In the genomic region with DNA sequence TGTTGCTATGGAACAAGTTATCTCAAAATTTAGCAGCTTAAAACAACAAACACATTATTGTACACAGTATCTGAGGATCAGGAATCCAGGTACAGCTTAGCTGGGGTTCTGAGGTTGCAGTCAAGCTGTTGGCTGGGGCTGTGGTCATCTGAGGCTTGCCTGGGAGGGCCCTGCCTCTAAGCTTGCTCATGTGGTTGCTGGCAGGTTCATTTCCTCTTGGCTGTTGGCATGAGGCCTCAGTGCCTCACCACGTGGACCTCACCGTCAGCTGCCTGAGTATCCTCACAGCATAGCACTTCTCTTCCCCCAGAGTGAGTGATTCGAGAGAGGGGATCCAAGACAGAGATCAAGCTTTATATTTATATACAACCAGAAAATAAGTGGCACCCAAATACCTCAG, we compare ENCODE assay signal across 10 cellular contexts. TPM values are rescaled to one million over a fixed set of nuclear protein-coding genes. Genes with fewer than 3 reads are reported as not detected.
DNase-seq lines count a peak whose midpoint lies in the region; ATAC-seq and TF ChIP-seq lines count a peak whose summit lies in the region.
"Had no signal": no experiment of that assay in that cellular context is flagged by ENCODE, and none has a peak within 500 bp of the region (broad histone marks: within the 10 kb centered on the region; RNA-seq: fewer than 3 reads in every experiment).

No MANE protein-coding gene starts in this region.

- H3K36me3 ChIP-seq in Loucy (ENCODE audit: insufficient read depth, low read length) = peaks cover 55% of the 10 kb centered on the region

- H3K4me2 ChIP-seq in Loucy (ENCODE audit: low read depth, low read length, poor library complexity, severe bottlenecking) = peak overlapping the region; percentile 42

- H3K9me2 ChIP-seq in Loucy (replicated peaks; ENCODE audit: low read depth, low read length) = no peaks in the 10 kb centered on the region

- no peaks in the 10 kb centered on the region for H3K27me3 ChIP-seq in Loucy (ENCODE audit: insufficient read depth, low read length, poor library complexity, severe bottlenecking)

- DNase-seq in cardiac fibroblast (ENCODE audit: low read depth in 2 of 2) (peak; percentile 65 to 67), mucosa of gallbladder (ENCODE audit: low spot score) (peak; percentile 78), NCI-H82 treated with DMSO at 0.1 percent for 48 hours (lab: John Stamatoyannopoulos, UW; ENCODE audit: unreplicated experiment) (no peak), 8988T (no peak), mesenteric fat pad (ENCODE audit: low spot score) (no peak), NCI-H1694 (lab: John Stamatoyannopoulos, UW) (no peak)
- DNase-seq: NCI-H2171; stimulated activated CD4-positive, alpha-beta T cell treated with anti-CD3 and anti-CD28 coated beads, Interleukin-2, amount 100 ng/mL, for 24 hours had no signal

- peaks cover 34% of the 10 kb centered on the region for H3K79me2 ChIP-seq in Loucy (ENCODE audit: insufficient read depth, low read length)

- no peaks in the 10 kb centered on the region for H4K20me1 ChIP-seq in Loucy (ENCODE audit: insufficient read depth, low read length, poor library complexity, severe bottlenecking)

- peak overlapping the region; percentile 47 for H3K9ac ChIP-seq in Loucy (ENCODE audit: low read depth, low read length, poor library complexity, severe bottlenecking)

- peaks cover 59% of the 10 kb centered on the region for H3K4me1 ChIP-seq in Loucy (ENCODE audit: insufficient read depth, low read length, poor library complexity, severe bottlenecking)

- H3K4me3 ChIP-seq in Loucy (ENCODE audit: low read length, poor library complexity, severe bottlenecking) (peak overlapping the region; percentile 16), cardiac fibroblast (replicated peaks in 1 of 2; ENCODE audit: low read depth in 2 of 2, low read length in 2 of 2) (no peak overlapping the region)

- H2AFZ ChIP-seq in Loucy (ENCODE audit: low read length) = no peak overlapping the region

- H3K9me3 ChIP-seq in Loucy (ENCODE audit: insufficient read depth, low read depth, low read length) = peaks cover 14% of the 10 kb centered on the region; the same call in 1 of the 2 replicates

- no peak for TF ChIP-seq CTCF in Loucy (conservative IDR thresholded peaks at IDR 0.05; ENCODE audit: low read length)
- no peak for TF ChIP-seq CTCF in cardiac fibroblast (IDR thresholded peaks at IDR 0.05; ENCODE audit: low read depth, low read length)

- no peaks in the 10 kb centered on the region for H3F3A ChIP-seq in Loucy (ENCODE audit: low read depth)

- ATAC-seq in GM18511 (IDR thresholded peaks at IDR 0.05; ENCODE audit: unreplicated experiment) = peak; percentile 72

RNA-seq across cellular contexts. Expression of a gene that starts 18.6 kb away (rescaled TPM):
- total RNA-seq in mucosa of gallbladder = 53.5 TPM
- 33.5 TPM for total RNA-seq in mesenteric fat pad

Comparison
In these comparisons a context has a peak if more than half of its experiments do, and no peak if none do; other contexts are left out.
1. DNase-seq: peak in cardiac fibroblast (2 of 2) and mucosa of gallbladder (single experiment); none in NCI-H82 treated with DMSO at 0.1 percent for 48 hours (single experiment), 8988T (single experiment), mesenteric fat pad (single experiment) and NCI-H1694 (single experiment).